In the genomic region with DNA sequence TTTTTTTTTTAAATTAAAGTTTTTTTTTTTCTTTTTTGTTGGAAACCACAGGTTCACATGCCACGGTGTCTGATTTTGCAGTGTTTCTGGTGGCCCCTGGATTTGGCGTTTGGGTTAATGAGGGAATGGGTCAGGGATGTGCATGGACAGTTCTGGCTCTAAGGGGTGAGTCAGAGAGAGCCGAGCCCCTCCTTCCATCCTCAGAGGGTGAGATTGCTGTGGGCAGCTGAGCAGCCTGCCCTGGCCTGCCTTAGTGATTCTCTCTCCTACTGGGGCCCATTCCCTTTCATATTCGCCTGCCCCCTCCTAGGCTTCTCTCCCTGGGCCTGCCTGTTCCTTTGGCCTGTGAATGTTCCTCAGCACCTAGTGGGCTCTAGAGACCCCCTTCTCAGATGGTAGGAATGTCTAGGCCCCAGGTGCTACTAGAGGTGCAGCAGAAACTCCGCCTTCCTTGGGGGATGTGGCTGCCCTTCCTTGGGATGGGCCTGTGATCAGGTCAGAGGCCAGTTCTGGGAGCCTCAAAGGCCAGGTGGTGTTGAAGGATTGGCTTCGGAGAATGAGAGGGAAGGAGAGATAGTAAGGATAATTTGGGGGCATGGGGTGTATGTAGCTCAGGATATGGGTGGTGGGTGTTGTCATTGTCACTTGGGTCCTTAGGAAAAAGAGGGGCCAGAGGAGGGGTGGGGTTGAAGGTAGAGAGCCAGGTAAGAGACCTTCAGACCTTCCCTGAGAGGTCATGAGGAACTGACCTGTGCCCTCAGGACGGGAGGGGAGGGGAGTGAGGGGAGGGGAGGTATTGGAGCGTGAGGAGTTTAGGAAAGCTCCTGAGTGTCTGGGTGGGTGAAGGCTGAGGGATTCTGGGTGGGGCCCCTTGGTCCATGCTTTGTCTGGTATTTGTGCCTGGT, we compare ENCODE assay signal across 12 cellular contexts. TPM values are rescaled to one million over a fixed set of nuclear protein-coding genes. Genes with fewer than 3 reads are reported as not detected.
DNase-seq lines count a peak whose midpoint lies in the region; ATAC-seq, FAIRE-seq and TF ChIP-seq lines count a peak whose summit lies in the region.
"Had no signal": no experiment of that assay in that cellular context is flagged by ENCODE, and none has a peak within 500 bp of the region (broad histone marks: within the 10 kb centered on the region; RNA-seq: fewer than 3 reads in every experiment).

No MANE protein-coding gene starts in this region.

- no peaks in the 10 kb centered on the region for H3K27me3 ChIP-seq in astrocyte (ENCODE audit: insufficient read depth, low read length)
- H3K27me3 ChIP-seq: esophagus muscularis mucosa had no signal

- no peaks in the 10 kb centered on the region for H3K27me3 Mint-ChIP-seq in stimulated activated naive CD8-positive, alpha-beta T cell treated with anti-CD3 and anti-CD28 coated beads, Interleukin-15, Interleukin-2, amounts not matched to agents 100 ng/mL and 50 ng/mL, for 24 hours
- no peaks in the 10 kb centered on the region for H3K27me3 Mint-ChIP-seq in astrocyte (ENCODE audit: low read depth, unreplicated experiment)

- peaks cover 95% of the 10 kb centered on the region for H3K4me1 Mint-ChIP-seq in stimulated activated naive CD8-positive, alpha-beta T cell treated with anti-CD3 and anti-CD28 coated beads, Interleukin-15, Interleukin-2, amounts not matched to agents 100 ng/mL and 50 ng/mL, for 24 hours (ENCODE audit: low read depth)
- peaks cover 70% of the 10 kb centered on the region for H3K4me1 Mint-ChIP-seq in astrocyte (ENCODE audit: low read depth, unreplicated experiment)

- peak overlapping the region; percentile 60 for H3K4me3 Mint-ChIP-seq in stimulated activated naive CD8-positive, alpha-beta T cell treated with anti-CD3 and anti-CD28 coated beads, Interleukin-15, Interleukin-2, amounts not matched to agents 100 ng/mL and 50 ng/mL, for 24 hours
- no peak overlapping the region for H3K4me3 Mint-ChIP-seq in astrocyte (ENCODE audit: unreplicated experiment)

- 75 to 82% methylated on average over 6 of the region's 8 CpGs for WGBS in mesodermal cell (ENCODE audit: insufficient coverage in 2 of 2), 2 experiments

- H3K36me3 ChIP-seq in astrocyte (ENCODE audit: insufficient read depth, low read length) (peaks cover 13% of the 10 kb centered on the region), mesodermal cell (ENCODE audit: control insufficient read depth, insufficient read depth, low read length) (peaks cover 64% of the 10 kb centered on the region)

- peaks cover 30% of the 10 kb centered on the region for H3K36me3 Mint-ChIP-seq in stimulated activated naive CD8-positive, alpha-beta T cell treated with anti-CD3 and anti-CD28 coated beads, Interleukin-15, Interleukin-2, amounts not matched to agents 100 ng/mL and 50 ng/mL, for 24 hours (ENCODE audit: low read depth)
- H3K36me3 Mint-ChIP-seq in astrocyte (ENCODE audit: low read depth, unreplicated experiment): peaks cover 14% of the 10 kb centered on the region

- FAIRE-seq in astrocyte (lab: Jason Lieb, UNC): no peak

- H3K4me2 ChIP-seq in astrocyte (ENCODE audit: low read length): peak overlapping the region; percentile 43

- no peaks in the 10 kb centered on the region for H3K9me3 Mint-ChIP-seq in stimulated activated naive CD8-positive, alpha-beta T cell treated with anti-CD3 and anti-CD28 coated beads, Interleukin-15, Interleukin-2, amounts not matched to agents 100 ng/mL and 50 ng/mL, for 24 hours
- H3K9me3 Mint-ChIP-seq in astrocyte (ENCODE audit: unreplicated experiment): no peaks in the 10 kb centered on the region

- H3K27ac Mint-ChIP-seq in stimulated activated naive CD8-positive, alpha-beta T cell treated with anti-CD3 and anti-CD28 coated beads, Interleukin-15, Interleukin-2, amounts not matched to agents 100 ng/mL and 50 ng/mL, for 24 hours: peak overlapping the region; percentile 98
- peak overlapping the region; percentile 91 for H3K27ac Mint-ChIP-seq in astrocyte (ENCODE audit: unreplicated experiment)

- H3K4me3 ChIP-seq in astrocyte (ENCODE audit: insufficient read depth, low read depth, low read length) (no peak overlapping the region), mesodermal cell (ENCODE audit: extremely low read depth, insufficient read depth, low read length, poor library complexity, severe bottlenecking) (no peak overlapping the region)
- H3K4me3 ChIP-seq: esophagus muscularis mucosa had no signal

- peak overlapping the region; percentile 74 for H3K27ac ChIP-seq in astrocyte (ENCODE audit: low read depth, low read length)
- H3K27ac ChIP-seq in mesodermal cell (ENCODE audit: low read depth, low read length, severe bottlenecking): peak overlapping the region; percentile 18

- TF ChIP-seq CTCF in astrocyte (IDR thresholded peaks at IDR 0.05; ENCODE audit: insufficient read depth, low read depth, low read length): no peak

- peaks cover 62% of the 10 kb centered on the region for H4K20me1 ChIP-seq in astrocyte (ENCODE audit: insufficient read depth, low read length)

- no peak for DNase-seq in stimulated activated naive CD8-positive, alpha-beta T cell treated with anti-CD3 and anti-CD28 coated beads, Interleukin-15, Interleukin-2, amounts not matched to agents 100 U/mL and 50 U/mL, for 24 hours
- no peak for DNase-seq in astrocyte (ENCODE audit: low read depth)
- no peak for DNase-seq in activated gamma-delta T cell (lab: John Stamatoyannopoulos, UW)
- no peak for DNase-seq in COLO668 (lab: John Stamatoyannopoulos, UW; ENCODE audit: unreplicated experiment)
- DNase-seq in KG1 (lab: John Stamatoyannopoulos, UW): no peak
- DNase-seq in Ammon's horn (ENCODE audit: low spot score): no peak
- DNase-seq: activated CD4-positive, alpha-beta T cell treated with anti-CD3 and anti-CD28 coated beads for 1 hour; NCI-H524 treated with DMSO at 0.1 percent for 48 hours; occipital lobe had no signal

- no peaks in the 10 kb centered on the region for H3K9me3 ChIP-seq in astrocyte (ENCODE audit: insufficient read depth, low read depth, low read length)
- no peaks in the 10 kb centered on the region for H3K9me3 ChIP-seq in mesodermal cell (ENCODE audit: control insufficient read depth, low read length)

- H3K9ac ChIP-seq in astrocyte (ENCODE audit: low read length): peak overlapping the region; percentile 20

- H3K4me1 ChIP-seq in astrocyte (ENCODE audit: insufficient read depth, low read length) (peaks cover 41% of the 10 kb centered on the region), mesodermal cell (ENCODE audit: control insufficient read depth, insufficient read depth, low read length, poor library complexity, severe bottlenecking) (peaks cover 54% of the 10 kb centered on the region)

- ATAC-seq in stimulated activated naive CD8-positive, alpha-beta T cell treated with anti-CD3 and anti-CD28 coated beads, Interleukin-15, Interleukin-2, amounts not matched to agents 100 U/mL and 50 U/mL, for 24 hours: no peak

- no peak overlapping the region for H2AFZ ChIP-seq in astrocyte (ENCODE audit: low read depth, low read length)

- peaks cover 93% of the 10 kb centered on the region for H3K79me2 ChIP-seq in astrocyte (ENCODE audit: insufficient read depth, low read length)

RNA-seq across cellular contexts. Expression of a gene that starts 19.8 kb away (rescaled TPM):
- total RNA-seq in astrocyte: 134 and 140 TPM in 2 replicates
- 117 TPM for polyA plus RNA-seq in mesodermal cell (2013, experiment 1 of 2)
- 90.6 TPM for polyA plus RNA-seq in mesodermal cell (2013, experiment 2 of 2)
